In the genomic region with DNA sequence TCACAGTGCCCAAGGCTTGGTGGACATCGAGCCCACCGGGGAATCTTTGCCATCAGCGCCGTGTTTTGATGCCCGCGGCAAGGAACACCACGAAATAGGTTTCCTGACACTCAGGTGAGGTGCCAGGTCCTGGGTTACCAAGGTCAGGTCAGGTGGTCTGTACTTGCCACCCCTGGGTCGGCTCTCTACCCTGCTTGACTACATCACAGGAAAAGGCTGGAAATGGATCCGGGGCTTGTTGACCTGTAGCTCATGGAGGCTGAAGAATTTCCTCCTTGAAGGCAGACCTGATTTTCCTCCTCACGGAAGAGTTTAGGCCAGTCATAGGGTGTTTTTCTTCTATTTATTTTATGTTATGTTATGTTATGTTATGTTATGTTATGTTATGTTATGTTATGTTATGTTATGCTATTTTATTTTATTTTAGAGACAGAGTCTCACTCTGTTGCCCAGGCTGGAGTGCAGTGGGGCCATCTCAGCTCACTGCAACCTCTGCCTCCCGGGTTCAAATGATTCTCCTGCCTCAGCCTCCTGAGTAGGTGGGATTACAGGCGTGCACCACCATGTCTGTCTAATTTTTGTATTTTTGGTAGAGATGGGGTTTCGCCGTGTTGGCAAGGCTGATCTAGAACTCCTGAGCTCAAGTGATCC, we compare ENCODE assay signal across 9 cellular contexts. TPM values are rescaled to one million over a fixed set of nuclear protein-coding genes. Genes with fewer than 3 reads are reported as not detected.
A peak's percentile ranks its signal among the peaks of the same experiment; 100 is the strongest.
DNase-seq lines count a peak whose midpoint lies in the region; ATAC-seq, FAIRE-seq and TF ChIP-seq lines count a peak whose summit lies in the region.
"Not testable (repeated sequence)": the region's sequence is repeated elsewhere in the genome, so short reads cannot be mapped to it uniquely, and the experiment has no call there.
"Had no signal": no experiment of that assay in that cellular context is flagged by ENCODE, and none has a peak within 500 bp of the region (broad histone marks: within the 10 kb centered on the region; RNA-seq: fewer than 3 reads in every experiment).

No MANE protein-coding gene starts in this region.

- peak; percentile 74 for DNase-seq in G401 (ENCODE audit: low spot score)
- peak; percentile 36 for DNase-seq in NCI-H2227 (lab: John Stamatoyannopoulos, UW; ENCODE audit: unreplicated experiment)
- not testable (repeated sequence) for DNase-seq in T-helper 2 cell treated with Interferon-gamma antibody and Interleukin-4, amounts not matched to agents 5 μg/mL and 100 μg/mL, for 36 hours (ENCODE audit: low spot score); body of pancreas; fibroblast of mammary gland (ENCODE audit: low read depth); HepG2 (ENCODE audit: low spot score); type B pancreatic cell (ENCODE audit: extremely low spot score, unreplicated experiment)

- not testable (repeated sequence) for H3K27ac Mint-ChIP-seq in T-helper 2 cell treated with Interferon-gamma antibody and Interleukin-4, amounts not matched to agents 5 μg/mL and 100 μg/mL, for 36 hours
- H3K27ac Mint-ChIP-seq in type B pancreatic cell: peak overlapping the region; percentile 83

- H3K27ac ChIP-seq in body of pancreas: peak overlapping the region; percentile 81 to 95 (median 88)
- H3K27ac ChIP-seq in HepG2 (ENCODE audit: extremely low read length, insufficient read depth, low read length): peak overlapping the region; percentile 29
- peak overlapping the region; percentile 94 for H3K27ac ChIP-seq in parathyroid adenoma

- not testable (repeated sequence) for H3K27me3 ChIP-seq in body of pancreas; parathyroid adenoma (ENCODE audit: control insufficient read depth, insufficient read depth, low read length)
- peaks cover 0 to 14% of the 10 kb centered on the region in 2 experiments; a peak in 3 of 5 replicates for H3K27me3 ChIP-seq in HepG2 (ENCODE audit: control insufficient read depth in 1 of 2, insufficient read depth in 2 of 2, low read length in 2 of 2)

- peak overlapping the region; percentile 68 for H3K9ac ChIP-seq in HepG2 (ENCODE audit: insufficient read depth, low read depth, low read length)
- H3K9ac ChIP-seq in parathyroid adenoma: not testable (repeated sequence)

- not testable (repeated sequence) for TF ChIP-seq CTCF in body of pancreas (IDR thresholded peaks at IDR 0.05); fibroblast of mammary gland (conservative IDR thresholded peaks at IDR 0.05; ENCODE audit: control insufficient read depth, insufficient read depth, low read depth, low read length); HepG2 (CRISPR knock-in tag; IDR thresholded peaks at IDR 0.05); parathyroid adenoma (IDR thresholded peaks at IDR 0.05); type B pancreatic cell (conservative IDR thresholded peaks at IDR 0.05)

- FAIRE-seq in HepG2 (lab: Jason Lieb, UNC): peak; percentile 30

- CTCF ChIA-PET in HepG2 (lab: Yijun Ruan, JAX; ENCODE audit: low intra/inter-chr PET ratio, low total read pairs): not testable (repeated sequence)

- peak overlapping the region; percentile 5 to 33 for H3K4me3 ChIP-seq in body of pancreas
- H3K4me3 ChIP-seq in fibroblast of mammary gland (ENCODE audit: control insufficient read depth, low read depth, low read length): peak overlapping the region; percentile 65
- H3K4me3 ChIP-seq in HepG2 (replicated peaks in 1 of 3; ENCODE audit: insufficient read depth in 1 of 3, low read depth in 2 of 3, low read length in 3 of 3): peak overlapping the region; percentile 72 to 88 (median 76)
- H3K4me3 ChIP-seq in parathyroid adenoma (ENCODE audit: low read depth, low read length): peak overlapping the region; percentile 70

- not testable (repeated sequence) for TF ChIP-seq RAD21 in HepG2 (CRISPR knock-in tag; IDR thresholded peaks at IDR 0.05)

- peaks cover 15% of the 10 kb centered on the region for H3K4me1 Mint-ChIP-seq in T-helper 2 cell treated with Interferon-gamma antibody and Interleukin-4, amounts not matched to agents 5 μg/mL and 100 μg/mL, for 36 hours (ENCODE audit: low read depth)
- peaks cover 11% of the 10 kb centered on the region for H3K4me1 Mint-ChIP-seq in type B pancreatic cell (ENCODE audit: unreplicated experiment)

- intact Hi-C loops in body of pancreas (cut with DNase I): not testable (repeated sequence)
- intact Hi-C loops in HepG2 (cut with micrococcal nuclease; ENCODE audit: unreplicated experiment): loop anchor here (1.0 to 2.0 kb wide), 2 partner anchors 21 to 52 kb away; no protein-coding TSS in a partner anchor

- H4K20me1 ChIP-seq in HepG2 (ENCODE audit: insufficient read depth, low read length): not testable (repeated sequence)

- WGBS in body of pancreas, 2 donors: 31 to 33% methylated on average over 12 to 14 of the region's 14 CpGs
- WGBS in HepG2 (ENCODE audit: low lambda C conversion rate): 34% methylated on average over 10 of the region's 14 CpGs

- in situ Hi-C loops in G401 (cut with HindIII; ENCODE audit: low sequenced_read_pairs); HepG2 (cut with HindIII; ENCODE audit: extremely low pct_ligation_motif_present, low pct_unique_long_range_greater_than_20kb): not testable (repeated sequence)

- H3K4me1 ChIP-seq in body of pancreas (peaks cover 29% of the 10 kb centered on the region), HepG2 (ENCODE audit: insufficient read depth, low read length) (peaks cover 34% of the 10 kb centered on the region), parathyroid adenoma (peaks cover 12% of the 10 kb centered on the region)

- H2AFZ ChIP-seq in HepG2 (ENCODE audit: low read length) (peak overlapping the region; percentile 70), parathyroid adenoma (peak overlapping the region; percentile 83)

- not testable (repeated sequence) for H3K36me3 ChIP-seq in body of pancreas (replicated peaks in 1 of 2; ENCODE audit: insufficient read depth in 1 of 2, low read depth in 2 of 2); HepG2 (replicated peaks in 1 of 2; ENCODE audit: control insufficient read depth in 1 of 2, insufficient read depth in 2 of 2, low read length in 2 of 2); parathyroid adenoma (ENCODE audit: control insufficient read depth, insufficient read depth, low read length)

- not testable (repeated sequence) for BruUV-seq in HepG2 (replicated peaks; lab: Mats Ljungman, UMichigan)

- peaks cover 36% of the 10 kb centered on the region for H3K27me3 Mint-ChIP-seq in T-helper 2 cell treated with Interferon-gamma antibody and Interleukin-4, amounts not matched to agents 5 μg/mL and 100 μg/mL, for 36 hours (ENCODE audit: low read depth)
- not testable (repeated sequence) for H3K27me3 Mint-ChIP-seq in type B pancreatic cell

- POLR2A ChIA-PET in HepG2 (lab: Yijun Ruan, JAX): interaction anchor here (0.7 to 3.0 kb wide), 8 partner anchors 8 to 53 kb away, joined by 3 to 32 read pairs (median 4); partner anchors contain the start of genes HID1 and MRPL58

- not testable (repeated sequence) for ATAC-seq in body of pancreas
- ATAC-seq in HepG2: peak; percentile 16

- H3K79me2 ChIP-seq in HepG2 (ENCODE audit: insufficient read depth, low read length); parathyroid adenoma: not testable (repeated sequence)

- peak overlapping the region; percentile 93 for H3K4me3 Mint-ChIP-seq in T-helper 2 cell treated with Interferon-gamma antibody and Interleukin-4, amounts not matched to agents 5 μg/mL and 100 μg/mL, for 36 hours
- H3K4me3 Mint-ChIP-seq in type B pancreatic cell: peak overlapping the region; percentile 95

- not testable (repeated sequence) for TF ChIP-seq POLR2A in body of pancreas (IDR thresholded peaks at IDR 0.05); HepG2 (IDR thresholded peaks at IDR 0.05; ENCODE audit: insufficient read depth in 1 of 2, low read depth in 2 of 2, low read length in 2 of 2)

- H3K9me3 ChIP-seq in body of pancreas; HepG2 (ENCODE audit: low read length); parathyroid adenoma (ENCODE audit: control insufficient read depth, low read length): not testable (repeated sequence)

- not testable (repeated sequence) for TF ChIP-seq EP300 in HepG2 (IDR thresholded peaks at IDR 0.05; ENCODE audit: low read depth in 2 of 2, low read length in 2 of 2); HepG2 (CRISPR knock-in tag; IDR thresholded peaks at IDR 0.05; ENCODE audit: borderline replicate concordance)

- H3K4me2 ChIP-seq in HepG2 (ENCODE audit: low read depth, low read length) (peak overlapping the region; percentile 94), parathyroid adenoma (ENCODE audit: low read length) (peak overlapping the region; percentile 71)

- H3K9me3 Mint-ChIP-seq in T-helper 2 cell treated with Interferon-gamma antibody and Interleukin-4, amounts not matched to agents 5 μg/mL and 100 μg/mL, for 36 hours; type B pancreatic cell: not testable (repeated sequence)

- H3K36me3 Mint-ChIP-seq in T-helper 2 cell treated with Interferon-gamma antibody and Interleukin-4, amounts not matched to agents 5 μg/mL and 100 μg/mL, for 36 hours (ENCODE audit: low read depth); type B pancreatic cell: not testable (repeated sequence)

RNA-seq across cellular contexts. Expression of gene CDR2L, which starts 4.6 kb away (rescaled TPM):
- total RNA-seq in G401 (2014; rRNA removed; shearing (Covaris generic)): 21.8 and 24.4 TPM in 2 replicates
- total RNA-seq in body of pancreas: 10 to 100 TPM; 11.9 to 18.5 TPM
- 1.9 and 2.1 TPM in 2 replicates for total RNA-seq in HepG2 (2016; rRNA removed; fragmentation: Illumina TruSeq; extraction: Trizol)
- total RNA-seq in HepG2 (2016; cell fraction: cytosol; rRNA removed; fragmentation: Illumina TruSeq; extraction: Trizol; ENCODE audit: low read depth): 0.62 and 0.81 TPM in 2 replicates
- total RNA-seq in HepG2 (2016; cell fraction: insoluble cytoplasmic fraction; rRNA removed; fragmentation: Illumina TruSeq; extraction: Trizol): 1.8 and 2.1 TPM in 2 replicates
- 2.5 and 2.7 TPM in 2 replicates for total RNA-seq in HepG2 (2016; cell fraction: membrane; rRNA removed; fragmentation: Illumina TruSeq; extraction: Trizol)
- total RNA-seq in HepG2 (2016; cell fraction: nucleus; rRNA removed; fragmentation: Illumina TruSeq; extraction: Trizol): 1.7 TPM in 2 replicates
- polyA plus RNA-seq in HepG2 (2011; rRNA removed): 1.9 and 2.1 TPM in 2 replicates
- 1.3 and 2.5 TPM in 2 replicates for polyA plus RNA-seq in HepG2 (2011; cell fraction: cytosol; rRNA removed)
- 3.2 and 3.4 TPM in 2 replicates for polyA plus RNA-seq in HepG2 (2011; cell fraction: nucleus; rRNA removed)
- 0.63 and 2.1 TPM in 2 replicates for polyA plus RNA-seq in HepG2 (2012)
- 0.72 and 1.0 TPM in 2 replicates for polyA plus RNA-seq in HepG2 (2016; cell fraction: cytosol; fragmentation: Illumina TruSeq; extraction: Trizol; ENCODE audit: low read depth)
- 2.8 and 3.4 TPM in 2 replicates for polyA plus RNA-seq in HepG2 (2016; cell fraction: insoluble cytoplasmic fraction; fragmentation: Illumina TruSeq; extraction: Trizol; ENCODE audit: low read depth)
- polyA plus RNA-seq in HepG2 (2016; cell fraction: membrane; fragmentation: Illumina TruSeq; extraction: Trizol; ENCODE audit: low read depth): 2.1 and 2.5 TPM in 2 replicates
- polyA plus RNA-seq in HepG2 (2016; cell fraction: nucleus; fragmentation: Illumina TruSeq; extraction: Trizol; ENCODE audit: insufficient read depth, low read depth): 3.0 and 3.9 TPM in 2 replicates
- polyA minus RNA-seq in HepG2 (2011; rRNA and poly(A)+ RNA removed; ENCODE audit: low replicate concordance): 3.6 and 20.5 TPM in 2 replicates
- 1.3 and 2.9 TPM in 2 replicates for polyA minus RNA-seq in HepG2 (2011; cell fraction: cytosol; rRNA and poly(A)+ RNA removed)
- 0.50 and 0.90 TPM in 2 replicates for polyA minus RNA-seq in HepG2 (2011; cell fraction: nucleus; rRNA and poly(A)+ RNA removed)
- total RNA-seq in type B pancreatic cell (ENCODE audit: low replicate concordance): 34.9 and 96.2 TPM in 2 replicates

RNA-seq across cellular contexts. Expression of gene HID1, which starts 10.2 kb away (rescaled TPM):
- 2.1 and 4.7 TPM in 2 replicates for total RNA-seq in G401 (2014; rRNA removed; shearing (Covaris generic))
- total RNA-seq in body of pancreas: 100 to 1,000 TPM; 157 to 164 TPM
- total RNA-seq in HepG2 (2016; rRNA removed; fragmentation: Illumina TruSeq; extraction: Trizol): 1.7 and 2.1 TPM in 2 replicates
- total RNA-seq in HepG2 (2016; cell fraction: cytosol; rRNA removed; fragmentation: Illumina TruSeq; extraction: Trizol; ENCODE audit: low read depth): 0.53 TPM in 1 of 2 replicates, not detected in the other
- total RNA-seq in HepG2 (2016; cell fraction: insoluble cytoplasmic fraction; rRNA removed; fragmentation: Illumina TruSeq; extraction: Trizol): 1.7 and 2.0 TPM in 2 replicates
- total RNA-seq in HepG2 (2016; cell fraction: membrane; rRNA removed; fragmentation: Illumina TruSeq; extraction: Trizol): 0.48 and 1.1 TPM in 2 replicates
- total RNA-seq in HepG2 (2016; cell fraction: nucleus; rRNA removed; fragmentation: Illumina TruSeq; extraction: Trizol): 1.4 and 3.5 TPM in 2 replicates
- polyA plus RNA-seq in HepG2 (2011; rRNA removed): 10.6 and 17.1 TPM in 2 replicates
- 3.8 and 4.4 TPM in 2 replicates for polyA plus RNA-seq in HepG2 (2011; cell fraction: cytosol; rRNA removed)
- polyA plus RNA-seq in HepG2 (2011; cell fraction: nucleus; rRNA removed): 65.2 and 76.6 TPM in 2 replicates
- polyA plus RNA-seq in HepG2 (2012): 6.0 and 18.4 TPM in 2 replicates
- 0.52 and 0.83 TPM in 2 replicates for polyA plus RNA-seq in HepG2 (2016; cell fraction: cytosol; fragmentation: Illumina TruSeq; extraction: Trizol; ENCODE audit: low read depth)
- polyA plus RNA-seq in HepG2 (2016; cell fraction: insoluble cytoplasmic fraction; fragmentation: Illumina TruSeq; extraction: Trizol; ENCODE audit: low read depth): 2.4 and 3.5 TPM in 2 replicates
- 1.6 and 1.8 TPM in 2 replicates for polyA plus RNA-seq in HepG2 (2016; cell fraction: membrane; fragmentation: Illumina TruSeq; extraction: Trizol; ENCODE audit: low read depth)
- 6.5 and 7.2 TPM in 2 replicates for polyA plus RNA-seq in HepG2 (2016; cell fraction: nucleus; fragmentation: Illumina TruSeq; extraction: Trizol; ENCODE audit: insufficient read depth, low read depth)
- 0.19 and 15.2 TPM in 2 replicates for polyA minus RNA-seq in HepG2 (2011; rRNA and poly(A)+ RNA removed; ENCODE audit: low replicate concordance)
- 2.5 and 3.1 TPM in 2 replicates for polyA minus RNA-seq in HepG2 (2011; cell fraction: cytosol; rRNA and poly(A)+ RNA removed)
- polyA minus RNA-seq in HepG2 (2011; cell fraction: nucleus; rRNA and poly(A)+ RNA removed): 8.4 and 9.3 TPM in 2 replicates
- 36.6 and 106 TPM in 2 replicates for total RNA-seq in type B pancreatic cell (ENCODE audit: low replicate concordance)

RNA-seq across cellular contexts. Expression of gene MRPL58, which starts 29.7 kb away (rescaled TPM):
- total RNA-seq in G401 (2014; rRNA removed; shearing (Covaris generic)): 98.4 and 99.0 TPM in 2 replicates
- total RNA-seq in body of pancreas (10 to 100 TPM in 1 of 2 donors, not detected in 1; 16.9 TPM), HepG2 (2016; rRNA removed; fragmentation: Illumina TruSeq; extraction: Trizol) (68.9 and 101 TPM in 2 replicates), type B pancreatic cell (ENCODE audit: low replicate concordance) (27.9 and 28.5 TPM in 2 replicates)
- total RNA-seq in HepG2 (2016; cell fraction: cytosol; rRNA removed; fragmentation: Illumina TruSeq; extraction: Trizol; ENCODE audit: low read depth): 22.8 and 26.1 TPM in 2 replicates
- total RNA-seq in HepG2 (2016; cell fraction: insoluble cytoplasmic fraction; rRNA removed; fragmentation: Illumina TruSeq; extraction: Trizol): 68.9 and 107 TPM in 2 replicates
- 25.3 and 26.8 TPM in 2 replicates for total RNA-seq in HepG2 (2016; cell fraction: membrane; rRNA removed; fragmentation: Illumina TruSeq; extraction: Trizol)
- total RNA-seq in HepG2 (2016; cell fraction: nucleus; rRNA removed; fragmentation: Illumina TruSeq; extraction: Trizol): 19.6 and 20.1 TPM in 2 replicates
- 39.7 and 44.9 TPM in 2 replicates for polyA plus RNA-seq in HepG2 (2011; rRNA removed)
- polyA plus RNA-seq in HepG2 (2011; cell fraction: cytosol; rRNA removed): 48.5 and 51.2 TPM in 2 replicates
- polyA plus RNA-seq in HepG2 (2011; cell fraction: nucleus; rRNA removed): 12.5 and 12.9 TPM in 2 replicates
- 31.5 and 33.0 TPM in 2 replicates for polyA plus RNA-seq in HepG2 (2012)
- polyA plus RNA-seq in HepG2 (2016; cell fraction: cytosol; fragmentation: Illumina TruSeq; extraction: Trizol; ENCODE audit: low read depth): 17.5 and 19.1 TPM in 2 replicates
- 94.5 and 112 TPM in 2 replicates for polyA plus RNA-seq in HepG2 (2016; cell fraction: insoluble cytoplasmic fraction; fragmentation: Illumina TruSeq; extraction: Trizol; ENCODE audit: low read depth)
- polyA plus RNA-seq in HepG2 (2016; cell fraction: membrane; fragmentation: Illumina TruSeq; extraction: Trizol; ENCODE audit: low read depth): 18.1 and 20.4 TPM in 2 replicates
- 39.1 and 44.7 TPM in 2 replicates for polyA plus RNA-seq in HepG2 (2016; cell fraction: nucleus; fragmentation: Illumina TruSeq; extraction: Trizol; ENCODE audit: insufficient read depth, low read depth)
- 22.4 and 24.3 TPM in 2 replicates for polyA minus RNA-seq in HepG2 (2011; rRNA and poly(A)+ RNA removed; ENCODE audit: low replicate concordance)
- polyA minus RNA-seq in HepG2 (2011; cell fraction: cytosol; rRNA and poly(A)+ RNA removed): 14.2 and 15.5 TPM in 2 replicates
- polyA minus RNA-seq in HepG2 (2011; cell fraction: nucleus; rRNA and poly(A)+ RNA removed): 6.1 and 8.4 TPM in 2 replicates

RNA-seq across cellular contexts. Expression of gene OTOP3, which starts 47.1 kb away (rescaled TPM):
- not detected in 2 replicates for total RNA-seq in G401 (2014; rRNA removed; shearing (Covaris generic))
- 1 to 10 TPM in 1 of 2 donors, under 1 TPM in 1; 0.66 to 2.3 TPM for total RNA-seq in body of pancreas
- not detected in 2 replicates for total RNA-seq in HepG2 (2016; rRNA removed; fragmentation: Illumina TruSeq; extraction: Trizol)
- total RNA-seq in HepG2 (2016; cell fraction: cytosol; rRNA removed; fragmentation: Illumina TruSeq; extraction: Trizol; ENCODE audit: low read depth): not detected in 2 replicates
- not detected in 2 replicates for total RNA-seq in HepG2 (2016; cell fraction: insoluble cytoplasmic fraction; rRNA removed; fragmentation: Illumina TruSeq; extraction: Trizol)
- not detected in 2 replicates for total RNA-seq in HepG2 (2016; cell fraction: membrane; rRNA removed; fragmentation: Illumina TruSeq; extraction: Trizol)
- not detected in 2 replicates for total RNA-seq in HepG2 (2016; cell fraction: nucleus; rRNA removed; fragmentation: Illumina TruSeq; extraction: Trizol)
- not detected in 2 replicates for polyA plus RNA-seq in HepG2 (2011; rRNA removed)
- polyA plus RNA-seq in HepG2 (2011; cell fraction: cytosol; rRNA removed): not detected in 2 replicates
- polyA plus RNA-seq in HepG2 (2011; cell fraction: nucleus; rRNA removed): not detected in 2 replicates
- not detected in 2 replicates for polyA plus RNA-seq in HepG2 (2012)
- polyA plus RNA-seq in HepG2 (2016; cell fraction: cytosol; fragmentation: Illumina TruSeq; extraction: Trizol; ENCODE audit: low read depth): not detected in 2 replicates
- not detected in 2 replicates for polyA plus RNA-seq in HepG2 (2016; cell fraction: insoluble cytoplasmic fraction; fragmentation: Illumina TruSeq; extraction: Trizol; ENCODE audit: low read depth)
- polyA plus RNA-seq in HepG2 (2016; cell fraction: membrane; fragmentation: Illumina TruSeq; extraction: Trizol; ENCODE audit: low read depth): not detected in 2 replicates
- polyA plus RNA-seq in HepG2 (2016; cell fraction: nucleus; fragmentation: Illumina TruSeq; extraction: Trizol; ENCODE audit: insufficient read depth, low read depth): not detected in 2 replicates
- not detected in 2 replicates for polyA minus RNA-seq in HepG2 (2011; rRNA and poly(A)+ RNA removed; ENCODE audit: low replicate concordance)
- not detected in 2 replicates for polyA minus RNA-seq in HepG2 (2011; cell fraction: cytosol; rRNA and poly(A)+ RNA removed)
- polyA minus RNA-seq in HepG2 (2011; cell fraction: nucleus; rRNA and poly(A)+ RNA removed): not detected in 2 replicates
- 0.80 and 1.3 TPM in 2 replicates for total RNA-seq in type B pancreatic cell (ENCODE audit: low replicate concordance)
- total RNA-seq: foreskin keratinocyte had no signal
- polyA plus RNA-seq: foreskin keratinocyte had no signal

RNA-seq across cellular contexts. Expression of gene OTOP2, which starts 58.7 kb away (rescaled TPM):
- total RNA-seq in G401 (2014; rRNA removed; shearing (Covaris generic)): not detected in 2 replicates
- total RNA-seq in body of pancreas (not detected), HepG2 (2016; rRNA removed; fragmentation: Illumina TruSeq; extraction: Trizol) (not detected in 2 replicates), type B pancreatic cell (ENCODE audit: low replicate concordance) (0.12 TPM in 1 of 2 replicates, not detected in the other)
- total RNA-seq in HepG2 (2016; cell fraction: cytosol; rRNA removed; fragmentation: Illumina TruSeq; extraction: Trizol; ENCODE audit: low read depth): not detected in 2 replicates
- total RNA-seq in HepG2 (2016; cell fraction: insoluble cytoplasmic fraction; rRNA removed; fragmentation: Illumina TruSeq; extraction: Trizol): not detected in 2 replicates
- total RNA-seq in HepG2 (2016; cell fraction: membrane; rRNA removed; fragmentation: Illumina TruSeq; extraction: Trizol): not detected in 2 replicates
- not detected in 2 replicates for total RNA-seq in HepG2 (2016; cell fraction: nucleus; rRNA removed; fragmentation: Illumina TruSeq; extraction: Trizol)
- not detected in 2 replicates for polyA plus RNA-seq in HepG2 (2011; rRNA removed)
- polyA plus RNA-seq in HepG2 (2011; cell fraction: cytosol; rRNA removed): not detected in 2 replicates
- 0.06 TPM in 1 of 2 replicates, not detected in the other for polyA plus RNA-seq in HepG2 (2011; cell fraction: nucleus; rRNA removed)
- polyA plus RNA-seq in HepG2 (2012): not detected in 2 replicates
- polyA plus RNA-seq in HepG2 (2016; cell fraction: cytosol; fragmentation: Illumina TruSeq; extraction: Trizol; ENCODE audit: low read depth): not detected in 2 replicates
- not detected in 2 replicates for polyA plus RNA-seq in HepG2 (2016; cell fraction: insoluble cytoplasmic fraction; fragmentation: Illumina TruSeq; extraction: Trizol; ENCODE audit: low read depth)
- polyA plus RNA-seq in HepG2 (2016; cell fraction: membrane; fragmentation: Illumina TruSeq; extraction: Trizol; ENCODE audit: low read depth): not detected in 2 replicates
- polyA plus RNA-seq in HepG2 (2016; cell fraction: nucleus; fragmentation: Illumina TruSeq; extraction: Trizol; ENCODE audit: insufficient read depth, low read depth): not detected in 2 replicates
- polyA minus RNA-seq in HepG2 (2011; rRNA and poly(A)+ RNA removed; ENCODE audit: low replicate concordance): not detected in 2 replicates
- not detected in 2 replicates for polyA minus RNA-seq in HepG2 (2011; cell fraction: cytosol; rRNA and poly(A)+ RNA removed)
- polyA minus RNA-seq in HepG2 (2011; cell fraction: nucleus; rRNA and poly(A)+ RNA removed): not detected in 2 replicates
- total RNA-seq: foreskin keratinocyte had no signal
- polyA plus RNA-seq: foreskin keratinocyte had no signal

Comparison
In these comparisons a context has a peak if more than half of its experiments do, and no peak if none do; other contexts are left out.
1. H3K27ac ChIP-seq: peak in every context shown above with its lines; median percentile 94 in parathyroid adenoma; 88 in body of pancreas; 29 in HepG2.
2. H3K4me3 ChIP-seq: peak in every context shown above with its lines; median percentile 76 in HepG2; 70 in parathyroid adenoma; 65 in fibroblast of mammary gland; 19 in body of pancreas.